ENCODE assay signal across 1 cellular context in the genomic region with DNA sequence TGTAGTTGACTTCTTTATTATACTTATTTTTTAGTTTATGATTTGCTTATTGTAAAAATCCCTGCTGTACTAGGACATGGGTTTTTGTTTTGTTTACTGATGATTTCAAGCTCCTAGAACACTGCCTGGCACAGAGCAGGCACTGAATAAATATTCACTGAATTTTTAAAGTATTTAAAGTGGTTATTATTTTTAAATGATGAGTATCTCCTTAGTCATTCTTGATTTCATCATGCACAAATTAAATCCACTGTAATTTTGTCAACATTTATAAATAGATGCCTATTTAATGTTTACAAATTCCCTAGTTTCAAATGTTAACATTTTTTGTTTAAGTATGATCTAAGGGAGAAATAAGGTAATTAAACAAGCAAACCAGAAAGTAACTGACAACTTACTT.
TF ChIP-seq lines count a peak whose summit lies in the region.

No MANE protein-coding gene starts in this region.

TF ChIP-seq in IMR-90, 13 proteins besides CTCF, POLR2A, EP300 and RAD21:
- TF ChIP-seq, protein P1, sequence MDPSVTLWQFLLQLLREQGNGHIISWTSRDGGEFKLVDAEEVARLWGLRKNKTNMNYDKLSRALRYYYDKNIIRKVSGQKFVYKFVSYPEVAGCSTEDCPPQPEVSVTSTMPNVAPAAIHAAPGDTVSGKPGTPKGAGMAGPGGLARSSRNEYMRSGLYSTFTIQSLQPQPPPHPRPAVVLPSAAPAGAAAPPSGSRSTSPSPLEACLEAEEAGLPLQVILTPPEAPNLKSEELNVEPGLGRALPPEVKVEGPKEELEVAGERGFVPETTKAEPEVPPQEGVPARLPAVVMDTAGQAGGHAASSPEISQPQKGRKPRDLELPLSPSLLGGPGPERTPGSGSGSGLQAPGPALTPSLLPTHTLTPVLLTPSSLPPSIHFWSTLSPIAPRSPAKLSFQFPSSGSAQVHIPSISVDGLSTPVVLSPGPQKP (IDR thresholded peaks at IDR 0.05; ENCODE audit: borderline replicate concordance, low read depth, low read length): no peak
- peak; percentile 54; the same call in 1 of the 2 replicates for TF ChIP-seq CEBPB (IDR thresholded peaks at IDR 0.05; ENCODE audit: low read depth, low read length)
TF ChIP-seq in IMR-90: peak in this region for 1.
